Comparison of ENCODE assay signal across 12 cellular contexts in the genomic region with DNA sequence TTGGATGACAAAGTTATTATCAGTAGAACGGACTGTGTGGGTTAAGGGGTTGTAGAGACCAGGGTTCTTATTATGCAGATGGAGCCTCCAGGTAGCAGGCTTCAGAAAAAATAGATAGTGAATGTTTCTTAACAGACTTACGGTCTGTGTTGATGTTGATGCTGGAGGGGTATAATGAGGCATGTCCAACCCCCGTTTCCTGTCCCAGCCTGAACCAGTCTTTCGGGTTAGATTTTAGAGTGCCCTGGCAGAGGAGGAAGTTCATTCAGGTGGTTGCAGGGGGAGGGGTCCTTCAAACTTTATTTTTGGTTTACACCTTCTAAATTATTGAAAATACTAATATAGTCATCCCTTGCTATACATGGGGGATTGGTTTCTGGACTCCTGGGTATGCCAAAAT. TPM values are rescaled to one million over a fixed set of nuclear protein-coding genes. Genes with fewer than 3 reads are reported as not detected.
DNase-seq lines count a peak whose midpoint lies in the region; ATAC-seq and TF ChIP-seq lines count a peak whose summit lies in the region.
"Had no signal": no experiment of that assay in that cellular context is flagged by ENCODE, and none has a peak within 500 bp of the region (broad histone marks: within the 10 kb centered on the region; RNA-seq: fewer than 3 reads in every experiment).

No MANE protein-coding gene starts in this region.

- peaks cover 71% of the 10 kb centered on the region for H3K4me1 Mint-ChIP-seq in activated naive CD4-positive, alpha-beta T cell treated with anti-CD3 and anti-CD28 coated beads for 36 hours (ENCODE audit: low read depth)
- H3K4me1 Mint-ChIP-seq in activated naive CD8-positive, alpha-beta T cell treated with anti-CD3 and anti-CD28 coated beads for 36 hours = peaks cover 69% of the 10 kb centered on the region
- peaks cover 85% of the 10 kb centered on the region for H3K4me1 Mint-ChIP-seq in stimulated activated naive CD8-positive, alpha-beta T cell treated with anti-CD3 and anti-CD28 coated beads, Interleukin-15, amount 100 ng/mL, for 72 hours
- peaks cover 4% of the 10 kb centered on the region for H3K4me1 Mint-ChIP-seq in glutamatergic neuron (ENCODE audit: low read depth, unreplicated experiment)

- no peaks in the 10 kb centered on the region for H3K36me3 ChIP-seq in Loucy (ENCODE audit: insufficient read depth, low read length)
- H3K36me3 ChIP-seq: tibial nerve, WERI-Rb-1 had no signal

- H3F3A ChIP-seq in Loucy (ENCODE audit: low read depth) = no peaks in the 10 kb centered on the region; the same call in 1 of the 2 replicates

- H3K27ac Mint-ChIP-seq in activated naive CD4-positive, alpha-beta T cell treated with anti-CD3 and anti-CD28 coated beads for 36 hours = peak overlapping the region; percentile 62
- peak overlapping the region; percentile 68 for H3K27ac Mint-ChIP-seq in activated naive CD8-positive, alpha-beta T cell treated with anti-CD3 and anti-CD28 coated beads for 36 hours
- H3K27ac Mint-ChIP-seq in stimulated activated naive CD8-positive, alpha-beta T cell treated with anti-CD3 and anti-CD28 coated beads, Interleukin-15, amount 100 ng/mL, for 72 hours = peak overlapping the region in 1 of 2 donors; percentile 49
- no peak overlapping the region for H3K27ac Mint-ChIP-seq in glutamatergic neuron (ENCODE audit: unreplicated experiment)

- H3K36me3 Mint-ChIP-seq in activated naive CD4-positive, alpha-beta T cell treated with anti-CD3 and anti-CD28 coated beads for 36 hours (ENCODE audit: low read depth) = no peaks in the 10 kb centered on the region
- H3K36me3 Mint-ChIP-seq in activated naive CD8-positive, alpha-beta T cell treated with anti-CD3 and anti-CD28 coated beads for 36 hours = peaks cover 4% of the 10 kb centered on the region
- H3K36me3 Mint-ChIP-seq in glutamatergic neuron (ENCODE audit: unreplicated experiment) = peaks cover 5% of the 10 kb centered on the region

- peak overlapping the region; percentile 2 for H3K4me3 Mint-ChIP-seq in activated naive CD4-positive, alpha-beta T cell treated with anti-CD3 and anti-CD28 coated beads for 36 hours
- H3K4me3 Mint-ChIP-seq in activated naive CD8-positive, alpha-beta T cell treated with anti-CD3 and anti-CD28 coated beads for 36 hours = peak overlapping the region; percentile 29
- peak overlapping the region; percentile 64 for H3K4me3 Mint-ChIP-seq in stimulated activated naive CD8-positive, alpha-beta T cell treated with anti-CD3 and anti-CD28 coated beads, Interleukin-15, amount 100 ng/mL, for 72 hours
- no peak overlapping the region for H3K4me3 Mint-ChIP-seq in glutamatergic neuron (ENCODE audit: unreplicated experiment)

- H3K4me2 ChIP-seq in Loucy (ENCODE audit: low read depth, low read length, poor library complexity, severe bottlenecking) = peak overlapping the region; percentile 68

- peak overlapping the region; percentile 37 for H3K9ac ChIP-seq in Loucy (ENCODE audit: low read depth, low read length, poor library complexity, severe bottlenecking)

- H3K27me3 Mint-ChIP-seq in activated naive CD4-positive, alpha-beta T cell treated with anti-CD3 and anti-CD28 coated beads for 36 hours (ENCODE audit: low read depth) = no peaks in the 10 kb centered on the region
- H3K27me3 Mint-ChIP-seq in activated naive CD8-positive, alpha-beta T cell treated with anti-CD3 and anti-CD28 coated beads for 36 hours = no peaks in the 10 kb centered on the region
- H3K27me3 Mint-ChIP-seq in stimulated activated naive CD8-positive, alpha-beta T cell treated with anti-CD3 and anti-CD28 coated beads, Interleukin-15, amount 100 ng/mL, for 72 hours = no peaks in the 10 kb centered on the region
- peaks cover 2% of the 10 kb centered on the region for H3K27me3 Mint-ChIP-seq in glutamatergic neuron (ENCODE audit: unreplicated experiment)

- H3K9me2 ChIP-seq in Loucy (replicated peaks; ENCODE audit: low read depth, low read length) = no peaks in the 10 kb centered on the region

- no peak for TF ChIP-seq CTCF in Loucy (conservative IDR thresholded peaks at IDR 0.05; ENCODE audit: low read length)
- TF ChIP-seq CTCF in glutamatergic neuron (IDR thresholded peaks at IDR 0.05; ENCODE audit: partially characterized antibody, unreplicated experiment) = no peak

- H3K79me2 ChIP-seq in Loucy (ENCODE audit: insufficient read depth, low read length) = no peaks in the 10 kb centered on the region

- peak overlapping the region; percentile 23 for H3K4me3 ChIP-seq in Loucy (ENCODE audit: low read length, poor library complexity, severe bottlenecking)
- H3K4me3 ChIP-seq: tibial nerve had no signal

- H3K27me3 ChIP-seq in Loucy (ENCODE audit: insufficient read depth, low read length, poor library complexity, severe bottlenecking) = no peaks in the 10 kb centered on the region
- H3K27me3 ChIP-seq: tibial nerve had no signal

- CTCF ChIA-PET in activated naive CD4-positive, alpha-beta T cell treated with anti-CD3 and anti-CD28 coated beads for 36 hours (lab: Charles Lee) = interaction anchor here (2.1 kb wide), 1 partner anchor 41 kb away, joined by 8 read pairs; no protein-coding TSS in a partner anchor

- DNase-seq in activated naive CD4-positive, alpha-beta T cell treated with anti-CD3 and anti-CD28 coated beads for 36 hours = no peak
- DNase-seq in activated naive CD4-positive, alpha-beta T cell (lab: John Stamatoyannopoulos, UW) = no peak
- no peak for DNase-seq in activated naive CD8-positive, alpha-beta T cell treated with anti-CD3 and anti-CD28 coated beads for 36 hours
- DNase-seq in stimulated activated naive CD8-positive, alpha-beta T cell treated with anti-CD3 and anti-CD28 coated beads, Interleukin-15, amount 100 ng/mL, for 72 hours = no peak
- DNase-seq in SK-N-DZ (ENCODE audit: low spot score) (no peak), glutamatergic neuron (no peak), pons (ENCODE audit: low spot score) (no peak)
- DNase-seq: DMS 273 treated with DMSO at 0.1 percent for 48 hours, foreskin melanocyte, WERI-Rb-1 had no signal

- no peak overlapping the region for H2AFZ ChIP-seq in Loucy (ENCODE audit: low read length)

- no peaks in the 10 kb centered on the region for H3K9me3 ChIP-seq in Loucy (ENCODE audit: insufficient read depth, low read depth, low read length)
- H3K9me3 ChIP-seq: tibial nerve had no signal

- no peaks in the 10 kb centered on the region for H4K20me1 ChIP-seq in Loucy (ENCODE audit: insufficient read depth, low read length, poor library complexity, severe bottlenecking)

- intact Hi-C loops in activated naive CD4-positive, alpha-beta T cell treated with anti-CD3 and anti-CD28 coated beads for 36 hours (cut with micrococcal nuclease) = loop anchor here (1.0 kb wide), 1 partner anchor 15 kb away; no protein-coding TSS in a partner anchor

- no peaks in the 10 kb centered on the region for H3K9me3 Mint-ChIP-seq in activated naive CD4-positive, alpha-beta T cell treated with anti-CD3 and anti-CD28 coated beads for 36 hours
- H3K9me3 Mint-ChIP-seq in activated naive CD8-positive, alpha-beta T cell treated with anti-CD3 and anti-CD28 coated beads for 36 hours = no peaks in the 10 kb centered on the region
- no peaks in the 10 kb centered on the region for H3K9me3 Mint-ChIP-seq in stimulated activated naive CD8-positive, alpha-beta T cell treated with anti-CD3 and anti-CD28 coated beads, Interleukin-15, amount 100 ng/mL, for 72 hours
- peaks cover 4% of the 10 kb centered on the region for H3K9me3 Mint-ChIP-seq in glutamatergic neuron (ENCODE audit: unreplicated experiment)

- peaks cover 78% of the 10 kb centered on the region for H3K4me1 ChIP-seq in Loucy (ENCODE audit: insufficient read depth, low read length, poor library complexity, severe bottlenecking)
- H3K4me1 ChIP-seq: tibial nerve had no signal

- ATAC-seq in stimulated activated naive CD8-positive, alpha-beta T cell treated with anti-CD3 and anti-CD28 coated beads, Interleukin-15, amount 100 ng/mL, for 72 hours = peak; percentile 80

RNA-seq across cellular contexts. Expression of gene SEMA4D, which starts 9.7 kb away (rescaled TPM):
- 100 to 1,000 TPM; 156 to 160 TPM for total RNA-seq in activated naive CD4-positive, alpha-beta T cell treated with anti-CD3 and anti-CD28 coated beads for 36 hours
- total RNA-seq in activated naive CD8-positive, alpha-beta T cell treated with anti-CD3 and anti-CD28 coated beads for 36 hours = 100 to 1,000 TPM; 239 to 245 TPM
- 15.0 and 18.2 TPM in 2 replicates for polyA plus RNA-seq in SK-N-DZ (2014; cell fraction: cytosol; rRNA removed)
- polyA plus RNA-seq in SK-N-DZ (2014; cell fraction: nucleus; rRNA removed) = 27.2 and 58.4 TPM in 2 replicates
- total RNA-seq in glutamatergic neuron (ENCODE audit: unreplicated experiment) = 192 TPM
